30 cellular contexts compared by ENCODE assay signal in the genomic region with DNA sequence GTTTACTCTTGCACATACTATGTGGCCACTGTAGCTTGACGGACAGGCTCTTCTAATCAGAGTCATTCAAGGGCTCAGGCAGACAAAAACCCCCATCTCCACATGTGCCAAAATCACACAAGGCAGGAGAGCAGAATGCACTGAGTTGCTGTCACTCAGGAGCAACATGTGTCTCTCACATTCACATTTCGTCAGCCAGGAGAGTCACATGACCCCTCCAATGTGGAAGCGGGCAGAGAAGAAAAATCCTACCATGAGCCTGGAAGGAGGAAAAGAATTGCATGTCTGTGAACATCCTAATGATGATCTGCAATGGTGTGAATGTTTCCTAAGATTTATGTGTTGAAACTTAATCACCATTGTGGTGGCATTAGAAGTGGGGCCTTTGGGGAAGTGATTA.
"Had no signal": no experiment of that assay in that cellular context is flagged by ENCODE, and none has a peak within 500 bp of the region (broad histone marks: within the 10 kb centered on the region; RNA-seq: fewer than 3 reads in every experiment).

No MANE protein-coding gene starts in this region.

- H3K4me1 Mint-ChIP-seq: activated CD4-positive, alpha-beta memory T cell treated with anti-CD3 and anti-CD28 coated beads, Interleukin-2, amount 10 ng/mL, durations not matched to agents 7 days and 5 days; activated CD4-positive, alpha-beta T cell treated with anti-CD3 and anti-CD28 coated beads for 36 hours; activated CD4-positive, alpha-beta T cell treated with anti-CD3 and anti-CD28 coated beads, Interleukin-2, amount 10 ng/mL, durations not matched to agents 24 days and 14 days; central memory CD8-positive, alpha-beta T cell had no signal

- ATAC-seq: activated CD4-positive, alpha-beta T cell treated with anti-CD3 and anti-CD28 coated beads for 36 hours; activated T-cell treated with anti-CD3 and anti-CD28 coated beads, Interleukin-2, amount 50 U/mL, for 72 hours; foreskin keratinocyte; gastroesophageal sphincter; heart right ventricle had no signal

- H3K27me3 Mint-ChIP-seq: activated CD4-positive, alpha-beta memory T cell treated with anti-CD3 and anti-CD28 coated beads, Interleukin-2, amount 10 ng/mL, durations not matched to agents 7 days and 5 days; activated CD4-positive, alpha-beta T cell treated with anti-CD3 and anti-CD28 coated beads, Interleukin-2, amount 10 ng/mL, durations not matched to agents 24 days and 14 days; dendritic cell treated with granulocyte-macrophage colony-stimulating factor and Interleukin-4, amounts not matched to agents 40 ng/mL and 50 ng/mL, for 4 days had no signal

- H3K36me3 Mint-ChIP-seq: activated naive CD8-positive, alpha-beta T cell had no signal

- H3K9me3 Mint-ChIP-seq: activated CD4-positive, alpha-beta memory T cell treated with anti-CD3 and anti-CD28 coated beads, Interleukin-2, amount 10 ng/mL, durations not matched to agents 7 days and 5 days; activated CD4-positive, alpha-beta T cell treated with anti-CD3 and anti-CD28 coated beads, Interleukin-2, amount 10 ng/mL, durations not matched to agents 24 days and 14 days; activated T-cell treated with anti-CD3 and anti-CD28 coated beads, Interleukin-2, amount 50 U/mL, for 24 hours; central memory CD8-positive, alpha-beta T cell; dendritic cell treated with granulocyte-macrophage colony-stimulating factor and Interleukin-4, amounts not matched to agents 40 ng/mL and 50 ng/mL, for 4 days had no signal

- H3K27ac ChIP-seq: brain microvascular endothelial cell, coronary artery, dorsolateral prefrontal cortex, esophagus muscularis mucosa, foreskin keratinocyte, gastroesophageal sphincter, heart right ventricle, hepatocyte, WERI-Rb-1 had no signal

- H3K4me1 ChIP-seq: esophagus muscularis mucosa, foreskin keratinocyte, gastroesophageal sphincter, heart right ventricle had no signal

- DNase-seq: activated CD4-positive, alpha-beta memory T cell treated with anti-CD3 and anti-CD28 coated beads, Interleukin-2, amount 10 ng/mL, durations not matched to agents 7 days and 5 days; activated CD4-positive, alpha-beta T cell treated with anti-CD3 and anti-CD28 coated beads for 36 hours; activated CD4-positive, alpha-beta T cell treated with anti-CD3 and anti-CD28 coated beads, Interleukin-2, amount 10 ng/mL, durations not matched to agents 24 days and 14 days; activated CD4-positive, alpha-beta T cell treated with anti-CD3 and anti-CD28 coated beads, Interleukin-2, amount 50 U/mL, for 4 hours; activated CD4-positive, CD25-positive, alpha-beta regulatory T cell; activated CD4-positive, CD25-positive, alpha-beta regulatory T cell treated with anti-CD3 and anti-CD28 coated beads, Interleukin-2, amount 50 U/mL, for 72 hours; activated CD8-positive, alpha-beta memory T cell treated with anti-CD3 and anti-CD28 coated beads, Interleukin-2, amount 50 U/mL, for 48 hours; activated gamma-delta T cell; activated naive CD4-positive, alpha-beta T cell treated with anti-CD3 and anti-CD28 coated beads, Interleukin-2, amount 50 U/mL, for 16 hours; activated naive CD4-positive, alpha-beta T cell treated with Interleukin-2 at 50 U/mL for 16 hours; activated T-cell treated with anti-CD3 and anti-CD28 coated beads for 4 hours; activated T-cell treated with anti-CD3 and anti-CD28 coated beads, Interleukin-2, amount 50 U/mL, for 24 hours; activated T-cell treated with anti-CD3 and anti-CD28 coated beads, Interleukin-2, amount 50 U/mL, for 72 hours; amniotic stem cell; anterior cingulate cortex; brain microvascular endothelial cell; dorsolateral prefrontal cortex; effector memory CD4-positive, alpha-beta T cell; erythroblast; foreskin keratinocyte; heart right ventricle; T-helper 2 cell; WERI-Rb-1 had no signal

- H3K4me3 ChIP-seq: coronary artery, dorsolateral prefrontal cortex, esophagus muscularis mucosa, gastroesophageal sphincter, heart right ventricle, hepatocyte had no signal

- H3K27ac Mint-ChIP-seq: activated CD4-positive, alpha-beta memory T cell treated with anti-CD3 and anti-CD28 coated beads, Interleukin-2, amount 10 ng/mL, durations not matched to agents 7 days and 5 days; activated CD4-positive, alpha-beta T cell treated with anti-CD3 and anti-CD28 coated beads for 36 hours; activated CD4-positive, alpha-beta T cell treated with anti-CD3 and anti-CD28 coated beads, Interleukin-2, amount 10 ng/mL, durations not matched to agents 24 days and 14 days; activated naive CD8-positive, alpha-beta T cell; activated T-cell treated with anti-CD3 and anti-CD28 coated beads, Interleukin-2, amount 50 U/mL, for 24 hours; activated T-cell treated with anti-CD3 and anti-CD28 coated beads, Interleukin-2, amount 50 U/mL, for 72 hours; dendritic cell treated with granulocyte-macrophage colony-stimulating factor and Interleukin-4, amounts not matched to agents 40 ng/mL and 50 ng/mL, for 4 days had no signal

- H3K9me3 ChIP-seq: esophagus muscularis mucosa, gastroesophageal sphincter, heart right ventricle had no signal

- H3K27me3 ChIP-seq: brain microvascular endothelial cell, hepatocyte had no signal

- H3K36me3 ChIP-seq: brain microvascular endothelial cell, esophagus muscularis mucosa, gastroesophageal sphincter, heart right ventricle, WERI-Rb-1 had no signal

- H3K4me3 Mint-ChIP-seq: activated CD4-positive, alpha-beta memory T cell treated with anti-CD3 and anti-CD28 coated beads, Interleukin-2, amount 10 ng/mL, durations not matched to agents 7 days and 5 days; activated CD4-positive, alpha-beta T cell treated with anti-CD3 and anti-CD28 coated beads for 36 hours; activated CD4-positive, alpha-beta T cell treated with anti-CD3 and anti-CD28 coated beads, Interleukin-2, amount 10 ng/mL, durations not matched to agents 24 days and 14 days; activated naive CD8-positive, alpha-beta T cell; activated T-cell treated with anti-CD3 and anti-CD28 coated beads, Interleukin-2, amount 50 U/mL, for 24 hours; activated T-cell treated with anti-CD3 and anti-CD28 coated beads, Interleukin-2, amount 50 U/mL, for 72 hours; central memory CD8-positive, alpha-beta T cell; dendritic cell treated with granulocyte-macrophage colony-stimulating factor and Interleukin-4, amounts not matched to agents 40 ng/mL and 50 ng/mL, for 4 days had no signal
